In genomic region chr1:27829339-27829960, GRCh38 we compare ENCODE assay signal across 8 cellular contexts. TPM values are rescaled to one million over a fixed set of nuclear protein-coding genes. Genes with fewer than 3 reads are reported as not detected.
DNase-seq lines count a peak whose midpoint lies in the region; ATAC-seq, FAIRE-seq and TF ChIP-seq lines count a peak whose summit lies in the region.
"Not testable (repeated sequence)": the region's sequence is repeated elsewhere in the genome, so short reads cannot be mapped to it uniquely, and the experiment has no call there.

No MANE protein-coding gene starts in this region.

- H3K9me3 ChIP-seq in HCT116 (ENCODE audit: control insufficient read depth in 1 of 2, insufficient read depth in 1 of 2, low read depth in 1 of 2, low read length in 2 of 2); OCI-LY7 (ENCODE audit: low read length); GM12878 (replicated peaks; ENCODE audit: control insufficient read depth, insufficient read depth, low read length); heart right ventricle: not testable (repeated sequence)

- H2AFZ ChIP-seq in ACC112 (ENCODE audit: low read length, unreplicated experiment); HCT116 (ENCODE audit: low read depth, low read length, poor library complexity, severe bottlenecking); GM12878 (ENCODE audit: control insufficient read depth, low read depth, low read length): not testable (repeated sequence)
- 0 out of 2 replicates have a peak overlapping the region, but pooled peaks have one; percentile 78 for H2AFZ ChIP-seq in OCI-LY7 (ENCODE audit: low read length)

- H3K36me3 ChIP-seq in ACC112 (ENCODE audit: insufficient read depth, low read length) (peaks cover 13% of the 10 kb centered on the region), HCT116 (ENCODE audit: control insufficient read depth in 1 of 2, insufficient read depth in 2 of 2, low read length in 2 of 2) (peaks cover 9 to 23% of the 10 kb centered on the region in 2 experiments), OCI-LY7 (ENCODE audit: insufficient read depth, low read length) (peaks cover 27% of the 10 kb centered on the region), heart right ventricle (peaks cover 0 to 36% (median 4%) of the 10 kb centered on the region in 9 donors)
- H3K36me3 ChIP-seq in GM12878 (ENCODE audit: control insufficient read depth in 2 of 2, insufficient read depth in 2 of 2, low read length in 1 of 2): not testable (repeated sequence)

- not testable (repeated sequence) for TF ChIP-seq EP300 in GM12878 (IDR thresholded peaks at IDR 0.05; ENCODE audit: borderline replicate concordance in 1 of 2, control insufficient read depth in 1 of 2, low read depth in 2 of 2, low read length in 2 of 2)

- H3K27me3 ChIP-seq in ACC112 (ENCODE audit: insufficient read depth, low read length); HCT116 (ENCODE audit: insufficient read depth, low read length); GM12878 (replicated peaks in 1 of 2; ENCODE audit: control insufficient read depth in 2 of 2, insufficient read depth in 2 of 2, low read length in 1 of 2); heart right ventricle: not testable (repeated sequence)

- peak overlapping the region; percentile 97 for H3K9ac ChIP-seq in HCT116 (ENCODE audit: low read length)
- not testable (repeated sequence) for H3K9ac ChIP-seq in GM12878 (ENCODE audit: control insufficient read depth, insufficient read depth, low read length)

- intact Hi-C loops in HCT116 (cut with micrococcal nuclease); OCI-LY7 (cut with micrococcal nuclease; ENCODE audit: unreplicated experiment); GM12878 (cut with micrococcal nuclease; ENCODE audit: unreplicated experiment); heart right ventricle (cut with DNase I): not testable (repeated sequence)

- H3K4me3 ChIP-seq in ACC112 (ENCODE audit: low read depth, low read length): peak overlapping the region; percentile 85; the same call in 1 of the 2 replicates
- H3K4me3 ChIP-seq in HCT116 (replicated peaks in 1 of 2; ENCODE audit: low read depth in 1 of 2, low read length in 2 of 2): peak overlapping the region; percentile 94 to 97
- peak overlapping the region; percentile 92 for H3K4me3 ChIP-seq in OCI-LY7 (ENCODE audit: low read depth, low read length, poor library complexity, severe bottlenecking)
- peak overlapping the region; percentile 90; the same call in 1 of the 2 replicates for H3K4me3 ChIP-seq in GM12878
- H3K4me3 ChIP-seq in heart right ventricle: peak overlapping the region in 2 of 10 donors; percentile 86 to 97

- not testable (repeated sequence) for ATAC-seq in HCT116; GM12878; heart right ventricle; natural killer cell treated with Interleukin-12 subunit alpha and Interleukin-12 subunit beta and Interleukin-15 and Interleukin-18, amount 100 ng/mL, for 72 hours

- H3K4me2 ChIP-seq in HCT116 (ENCODE audit: low read length): peak overlapping the region; percentile 79
- H3K4me2 ChIP-seq in OCI-LY7 (ENCODE audit: low read length): peak overlapping the region; percentile 90
- H3K4me2 ChIP-seq in GM12878 (ENCODE audit: control insufficient read depth, insufficient read depth): peak overlapping the region; percentile 64; the same call in 1 of the 2 replicates

- SMC1A ChIA-PET in GM12878 (lab: Charles Lee; ENCODE audit: uncharacterized antibody, unreplicated experiment): interaction anchor here (0.7 to 1.3 kb wide), 5 partner anchors 13 to 165 kb away, joined by 3 to 6 read pairs (median 3); partner anchors contain the start of genes IFI6 and STX12

- CTCF ChIA-PET in HCT116 (lab: Charles Lee) (interaction anchor here (1.4 kb wide), 1 partner anchor 57 kb away, joined by 3 read pairs; the partner anchor contains the start of gene STX12), GM12878 (lab: Yijun Ruan, JAX) (interaction anchor here (0.7 to 4.8 kb wide), 3 partner anchors 31 to 162 kb away, joined by 3 to 32 read pairs (median 3); partner anchors contain the start of gene IFI6)
- CTCF ChIA-PET in OCI-LY7 (lab: Charles Lee; ENCODE audit: unreplicated experiment): not testable (repeated sequence)
- CTCF ChIA-PET in activated CD4-positive, alpha-beta memory T cell treated with anti-CD3 and anti-CD28 coated beads, Interleukin-2, amount 10 ng/mL, durations not matched to agents 7 days and 5 days (lab: Charles Lee): interaction anchor here (0.5 to 1.6 kb wide), 2 partner anchors 104 to 106 kb away, joined by 4 to 6 read pairs; partner anchors contain the start of gene FAM76A

- RAD21 ChIA-PET in HCT116 (lab: Charles Lee; ENCODE audit: low non-redundant PET in 1 of 2, low total read pairs in 2 of 2, uncharacterized antibody in 2 of 2, unreplicated experiment in 2 of 2): not testable (repeated sequence)
- RAD21 ChIA-PET in GM12878 (lab: Charles Lee; ENCODE audit: unreplicated experiment): interaction anchor here (0.9 to 1.8 kb wide), 3 partner anchors 57 to 258 kb away, joined by 3 to 8 read pairs (median 5); partner anchors contain the start of genes EYA3 and STX12

- H4K20me1 ChIP-seq in HCT116 (ENCODE audit: insufficient read depth); GM12878 (ENCODE audit: control insufficient read depth, insufficient read depth): not testable (repeated sequence)
- H4K20me1 ChIP-seq in OCI-LY7 (ENCODE audit: insufficient read depth, low read length): peaks cover 23% of the 10 kb centered on the region

- BruUV-seq in HCT116 (replicated peaks; lab: Mats Ljungman, UMichigan); OCI-LY7 (replicated peaks; lab: Mats Ljungman, UMichigan); GM12878 (replicated peaks; lab: Mats Ljungman, UMichigan): not testable (repeated sequence)

- DNase-seq in HCT116 (ENCODE audit: low read depth, low spot score); OCI-LY7 (ENCODE audit: low spot score); activated CD4-positive, alpha-beta memory T cell treated with anti-CD3 and anti-CD28 coated beads, Interleukin-2, amount 10 ng/mL, durations not matched to agents 7 days and 5 days; GM12878 (ENCODE audit: low read depth, low spot score); heart right ventricle; natural killer cell treated with Interleukin-12 subunit alpha and Interleukin-12 subunit beta and Interleukin-15 and Interleukin-18, amount 100 ng/mL, for 72 hours (ENCODE audit: low spot score): not testable (repeated sequence)

- in situ Hi-C loops in GM12878 (cut with MboI): not testable (repeated sequence)

- not testable (repeated sequence) for H3K27me3 Mint-ChIP-seq in activated CD4-positive, alpha-beta memory T cell treated with anti-CD3 and anti-CD28 coated beads, Interleukin-2, amount 10 ng/mL, durations not matched to agents 7 days and 5 days; natural killer cell treated with Interleukin-12 subunit alpha and Interleukin-12 subunit beta and Interleukin-15 and Interleukin-18, amount 100 ng/mL, for 72 hours; stimulated activated naive CD8-positive, alpha-beta T cell treated with anti-CD3 and anti-CD28 coated beads, Interleukin-15, Interleukin-2, amounts not matched to agents 100 ng/mL and 50 ng/mL, for 24 hours

- not testable (repeated sequence) for TF ChIP-seq CTCF in HCT116 (IDR thresholded peaks at IDR 0.05 in 2 of 3, conservative IDR thresholded peaks at IDR 0.05 in 1 of 3; ENCODE audit: borderline replicate concordance in 1 of 3, insufficient read depth in 1 of 3, low read depth in 2 of 3, low read length in 2 of 3); OCI-LY7 (conservative IDR thresholded peaks at IDR 0.05; ENCODE audit: low read length); GM12878 (IDR thresholded peaks at IDR 0.05 in 2 of 3, conservative IDR thresholded peaks at IDR 0.05 in 1 of 3; ENCODE audit: control insufficient read depth in 2 of 3, extremely low read depth in 1 of 3, insufficient read depth in 1 of 3, low read depth in 3 of 3, low read length in 3 of 3); heart right ventricle (IDR thresholded peaks at IDR 0.05)

- not testable (repeated sequence) for H3K9me3 Mint-ChIP-seq in activated CD4-positive, alpha-beta memory T cell treated with anti-CD3 and anti-CD28 coated beads, Interleukin-2, amount 10 ng/mL, durations not matched to agents 7 days and 5 days; natural killer cell treated with Interleukin-12 subunit alpha and Interleukin-12 subunit beta and Interleukin-15 and Interleukin-18, amount 100 ng/mL, for 72 hours; stimulated activated naive CD8-positive, alpha-beta T cell treated with anti-CD3 and anti-CD28 coated beads, Interleukin-15, Interleukin-2, amounts not matched to agents 100 ng/mL and 50 ng/mL, for 24 hours

- POLR2A ChIA-PET in HCT116 (lab: Charles Lee): interaction anchor here (1.1 to 1.9 kb wide), 2 partner anchors 57 to 86 kb away, joined by 5 to 7 read pairs; partner anchors contain the start of gene STX12
- POLR2A ChIA-PET in OCI-LY7 (lab: Charles Lee): interaction anchor here (0.5 to 1.2 kb wide), 5 partner anchors 14 to 431 kb away, joined by 3 to 4 read pairs (median 3); no protein-coding TSS in a partner anchor
- POLR2A ChIA-PET in activated CD4-positive, alpha-beta memory T cell treated with anti-CD3 and anti-CD28 coated beads, Interleukin-2, amount 10 ng/mL, durations not matched to agents 7 days and 5 days (lab: Charles Lee): interaction anchor here (0.9 to 3.7 kb wide), 8 partner anchors 12 to 819 kb away, joined by 3 to 35 read pairs (median 8); partner anchors contain the start of genes EYA3, FAM76A, IFI6 and RNU11
- POLR2A ChIA-PET in GM12878 (lab: Charles Lee): interaction anchor here (0.5 to 1.7 kb wide), 4 partner anchors 19 to 157 kb away, joined by 3 to 4 read pairs (median 4); partner anchors contain the start of genes IFI6 and STX12

- not testable (repeated sequence) for H3K27ac ChIP-seq in ACC112 (ENCODE audit: low read depth, low read length); HCT116 (ENCODE audit: low read depth, low read length); GM12878 (ENCODE audit: control insufficient read depth, insufficient read depth)
- H3K27ac ChIP-seq in OCI-LY7 (ENCODE audit: low read depth, low read length, poor library complexity, severe bottlenecking) (peak overlapping the region; percentile 60), heart right ventricle (peak overlapping the region in 6 of 10 donors; percentile 81 to 96 (median 89))

- H3K4me1 ChIP-seq in ACC112 (ENCODE audit: control insufficient read depth, insufficient read depth, low read length, unreplicated experiment) (peaks cover 17% of the 10 kb centered on the region), HCT116 (ENCODE audit: control insufficient read depth in 1 of 2, insufficient read depth in 2 of 2, low read length in 2 of 2) (peaks cover 9 to 26% of the 10 kb centered on the region in 2 experiments), OCI-LY7 (ENCODE audit: insufficient read depth, low read length, poor library complexity, severe bottlenecking) (peaks cover 23% of the 10 kb centered on the region), heart right ventricle (peaks cover 0 to 38% (median 22%) of the 10 kb centered on the region in 9 donors)
- H3K4me1 ChIP-seq in GM12878 (ENCODE audit: control insufficient read depth, insufficient read depth, low read length): not testable (repeated sequence)

- H3K36me3 Mint-ChIP-seq in activated CD4-positive, alpha-beta memory T cell treated with anti-CD3 and anti-CD28 coated beads, Interleukin-2, amount 10 ng/mL, durations not matched to agents 7 days and 5 days (ENCODE audit: low read depth): peaks cover 14% of the 10 kb centered on the region
- H3K36me3 Mint-ChIP-seq in natural killer cell treated with Interleukin-12 subunit alpha and Interleukin-12 subunit beta and Interleukin-15 and Interleukin-18, amount 100 ng/mL, for 72 hours: not testable (repeated sequence)
- H3K36me3 Mint-ChIP-seq in stimulated activated naive CD8-positive, alpha-beta T cell treated with anti-CD3 and anti-CD28 coated beads, Interleukin-15, Interleukin-2, amounts not matched to agents 100 ng/mL and 50 ng/mL, for 24 hours (ENCODE audit: low read depth): peaks cover 29% of the 10 kb centered on the region

- peaks cover 28% of the 10 kb centered on the region for H3K4me1 Mint-ChIP-seq in activated CD4-positive, alpha-beta memory T cell treated with anti-CD3 and anti-CD28 coated beads, Interleukin-2, amount 10 ng/mL, durations not matched to agents 7 days and 5 days
- H3K4me1 Mint-ChIP-seq in natural killer cell treated with Interleukin-12 subunit alpha and Interleukin-12 subunit beta and Interleukin-15 and Interleukin-18, amount 100 ng/mL, for 72 hours (ENCODE audit: low read depth in 2 of 2): peaks cover 16 to 17% of the 10 kb centered on the region in 2 donors
- peaks cover 31% of the 10 kb centered on the region for H3K4me1 Mint-ChIP-seq in stimulated activated naive CD8-positive, alpha-beta T cell treated with anti-CD3 and anti-CD28 coated beads, Interleukin-15, Interleukin-2, amounts not matched to agents 100 ng/mL and 50 ng/mL, for 24 hours (ENCODE audit: low read depth)

- not testable (repeated sequence) for H3K27ac Mint-ChIP-seq in activated CD4-positive, alpha-beta memory T cell treated with anti-CD3 and anti-CD28 coated beads, Interleukin-2, amount 10 ng/mL, durations not matched to agents 7 days and 5 days
- peak overlapping the region; percentile 94 to 98 for H3K27ac Mint-ChIP-seq in natural killer cell treated with Interleukin-12 subunit alpha and Interleukin-12 subunit beta and Interleukin-15 and Interleukin-18, amount 100 ng/mL, for 72 hours
- peak overlapping the region; percentile 95 for H3K27ac Mint-ChIP-seq in stimulated activated naive CD8-positive, alpha-beta T cell treated with anti-CD3 and anti-CD28 coated beads, Interleukin-15, Interleukin-2, amounts not matched to agents 100 ng/mL and 50 ng/mL, for 24 hours

- H3K9me2 ChIP-seq in HCT116 (ENCODE audit: insufficient read depth); OCI-LY7 (ENCODE audit: insufficient read depth, low read length): not testable (repeated sequence)

- TF ChIP-seq POLR2A in HCT116 (IDR thresholded peaks at IDR 0.05; ENCODE audit: borderline replicate concordance, extremely low read depth, insufficient read depth, insufficient read length); GM12878 (IDR thresholded peaks at IDR 0.05; ENCODE audit: low read depth, low read length): not testable (repeated sequence)

- peaks cover 38% of the 10 kb centered on the region for H3K79me2 ChIP-seq in ACC112 (ENCODE audit: control insufficient read depth, insufficient read depth, low read length, unreplicated experiment)
- peaks cover 38% of the 10 kb centered on the region for H3K79me2 ChIP-seq in HCT116 (ENCODE audit: insufficient read depth, low read length)
- H3K79me2 ChIP-seq in OCI-LY7 (ENCODE audit: insufficient read depth, low read depth, low read length): peaks cover 38% of the 10 kb centered on the region
- peaks cover 39% of the 10 kb centered on the region for H3K79me2 ChIP-seq in GM12878 (ENCODE audit: control insufficient read depth, insufficient read depth, low read length)

- H3K4me3 Mint-ChIP-seq in activated CD4-positive, alpha-beta memory T cell treated with anti-CD3 and anti-CD28 coated beads, Interleukin-2, amount 10 ng/mL, durations not matched to agents 7 days and 5 days: peak overlapping the region; percentile 93
- peak overlapping the region; percentile 96 for H3K4me3 Mint-ChIP-seq in natural killer cell treated with Interleukin-12 subunit alpha and Interleukin-12 subunit beta and Interleukin-15 and Interleukin-18, amount 100 ng/mL, for 72 hours
- peak overlapping the region; percentile 95 for H3K4me3 Mint-ChIP-seq in stimulated activated naive CD8-positive, alpha-beta T cell treated with anti-CD3 and anti-CD28 coated beads, Interleukin-15, Interleukin-2, amounts not matched to agents 100 ng/mL and 50 ng/mL, for 24 hours

- not testable (repeated sequence) for TF ChIP-seq RAD21 in HCT116 (IDR thresholded peaks at IDR 0.05; ENCODE audit: low read depth); GM12878 (IDR thresholded peaks at IDR 0.05; ENCODE audit: insufficient read depth, low read depth, low read length)

- WGBS in GM12878 (ENCODE audit: insufficient coverage, insufficient replicate concordance, low lambda C conversion rate, missing lambda C conversion rate): 97% methylated on average over 3 of the region's 4 CpGs
- 79 to 86% methylated on average over 3 of the region's 4 CpGs for WGBS in heart right ventricle, 2 donors

- not testable (repeated sequence) for FAIRE-seq in GM12878 (lab: Jason Lieb, UNC)

RNA-seq across cellular contexts. Expression of gene PPP1R8, which starts 1.1 kb away (rescaled TPM):
- 57.4 TPM for total RNA-seq in HCT116 (2021; ENCODE audit: unreplicated experiment)
- 49.0 and 50.0 TPM in 2 replicates for polyA plus RNA-seq in HCT116 (2012)
- total RNA-seq in OCI-LY7 (2014; rRNA removed; shearing (Covaris generic)): 71.3 and 72.4 TPM in 2 replicates
- total RNA-seq in OCI-LY7 (2022): 57.3 and 58.0 TPM in 2 replicates
- 10 to 100 TPM; 48.5 to 51.2 TPM for total RNA-seq in activated CD4-positive, alpha-beta memory T cell treated with anti-CD3 and anti-CD28 coated beads, Interleukin-2, amount 10 ng/mL, durations not matched to agents 7 days and 5 days
- 12.7 and 14.1 TPM in 2 replicates for total RNA-seq in GM12878 (2013; cell fraction: nucleolus; rRNA removed)
- 63.2 and 77.0 TPM in 2 replicates for total RNA-seq in GM12878 (2014; rRNA removed)
- 50.9 and 55.6 TPM in 2 replicates for total RNA-seq in GM12878 (2014; rRNA removed; fragmentation: Illumina TruSeq; extraction: Trizol)
- 47.2 and 50.3 TPM in 2 replicates for total RNA-seq in GM12878 (2021)
- 21.4 TPM for polyA plus RNA-seq in GM12878 (2011; ENCODE audit: low read depth)
- 59.6 and 60.5 TPM in 2 replicates for polyA plus RNA-seq in GM12878 (2011; rRNA removed)
- 53.4 and 54.1 TPM in 2 replicates for polyA plus RNA-seq in GM12878 (2011; cell fraction: cytosol; rRNA removed)
- 29.7 and 30.1 TPM in 2 replicates for polyA plus RNA-seq in GM12878 (2011; cell fraction: nucleus; rRNA removed)
- polyA plus RNA-seq in GM12878 (2012): 28.2 and 29.3 TPM in 2 replicates
- polyA plus RNA-seq in GM12878 (2014; fragmentation: Illumina TruSeq; extraction: Trizol): 61.7 and 69.5 TPM in 2 replicates
- 10 to 100 TPM; 14.5 to 15.3 TPM for polyA plus RNA-seq in GM12878 (2014; fragmentation: Nextera tagmentation; extraction: Ambion mirVana)
- 57.1 and 65.0 TPM in 2 replicates for polyA plus RNA-seq in GM12878 (2014; rRNA removed)
- polyA plus RNA-seq in GM12878 (2016; fragmentation: Nextera tagmentation; extraction: Ambion mirVana): 10 to 100 TPM; 10.2 to 13.1 TPM
- 50.2 and 66.9 TPM in 2 replicates for polyA minus RNA-seq in GM12878 (2011; rRNA and poly(A)+ RNA removed)
- polyA minus RNA-seq in GM12878 (2011; cell fraction: cytosol; rRNA and poly(A)+ RNA removed): 22.6 and 23.4 TPM in 2 replicates
- 8.1 and 19.5 TPM in 2 replicates for polyA minus RNA-seq in GM12878 (2011; cell fraction: nucleus; rRNA and poly(A)+ RNA removed)
- total RNA-seq in heart right ventricle: 10 to 100 TPM; 19.2 to 33.4 (median 26.2) TPM
- 10 to 100 TPM; 13.9 to 24.8 TPM for polyA plus RNA-seq in heart right ventricle
- 10 to 100 TPM; 65.1 to 69.7 TPM for total RNA-seq in natural killer cell treated with Interleukin-12 subunit alpha and Interleukin-12 subunit beta and Interleukin-15 and Interleukin-18, amount 100 ng/mL, for 72 hours

RNA-seq across cellular contexts. Expression of gene THEMIS2, which starts 42.9 kb away (rescaled TPM):
- 8.0 TPM for total RNA-seq in HCT116 (2021; ENCODE audit: unreplicated experiment)
- 12.3 and 12.4 TPM in 2 replicates for polyA plus RNA-seq in HCT116 (2012)
- 0.98 and 4.1 TPM in 2 replicates for total RNA-seq in OCI-LY7 (2014; rRNA removed; shearing (Covaris generic))
- 15.4 and 20.3 TPM in 2 replicates for total RNA-seq in OCI-LY7 (2022)
- 10 to 100 TPM; 58.9 to 60.1 TPM for total RNA-seq in activated CD4-positive, alpha-beta memory T cell treated with anti-CD3 and anti-CD28 coated beads, Interleukin-2, amount 10 ng/mL, durations not matched to agents 7 days and 5 days
- 101 and 106 TPM in 2 replicates for total RNA-seq in GM12878 (2013; cell fraction: nucleolus; rRNA removed)
- total RNA-seq in GM12878 (2014; rRNA removed): 70.0 and 74.0 TPM in 2 replicates
- total RNA-seq in GM12878 (2014; rRNA removed; fragmentation: Illumina TruSeq; extraction: Trizol): 30.6 and 32.5 TPM in 2 replicates
- total RNA-seq in GM12878 (2021): 50.5 and 58.7 TPM in 2 replicates
- 36.2 TPM for polyA plus RNA-seq in GM12878 (2011; ENCODE audit: low read depth)
- polyA plus RNA-seq in GM12878 (2011; rRNA removed): 65.4 and 114 TPM in 2 replicates
- polyA plus RNA-seq in GM12878 (2011; cell fraction: cytosol; rRNA removed): 127 and 129 TPM in 2 replicates
- polyA plus RNA-seq in GM12878 (2011; cell fraction: nucleus; rRNA removed): 250 and 265 TPM in 2 replicates
- 69.2 and 76.2 TPM in 2 replicates for polyA plus RNA-seq in GM12878 (2012)
- polyA plus RNA-seq in GM12878 (2014; fragmentation: Illumina TruSeq; extraction: Trizol): 28.7 and 33.4 TPM in 2 replicates
- polyA plus RNA-seq in GM12878 (2014; fragmentation: Nextera tagmentation; extraction: Ambion mirVana): 10 to 100 TPM in 1 of 2 experiments, 1 to 10 TPM in 1; 9.1 to 12.9 TPM
- polyA plus RNA-seq in GM12878 (2014; rRNA removed): 59.5 and 59.7 TPM in 2 replicates
- polyA plus RNA-seq in GM12878 (2016; fragmentation: Nextera tagmentation; extraction: Ambion mirVana): 10 to 100 TPM; 37.7 to 38.9 TPM
- 85.6 and 142 TPM in 2 replicates for polyA minus RNA-seq in GM12878 (2011; rRNA and poly(A)+ RNA removed)
- 43.2 and 45.7 TPM in 2 replicates for polyA minus RNA-seq in GM12878 (2011; cell fraction: cytosol; rRNA and poly(A)+ RNA removed)
- polyA minus RNA-seq in GM12878 (2011; cell fraction: nucleus; rRNA and poly(A)+ RNA removed): 68.4 and 93.7 TPM in 2 replicates
- 10 to 100 TPM in 2 of 10 donors, 1 to 10 TPM in 8; 2.5 to 29.3 (median 5.1) TPM for total RNA-seq in heart right ventricle
- polyA plus RNA-seq in heart right ventricle: 1 to 10 TPM; 5.6 to 7.3 TPM
- total RNA-seq in natural killer cell treated with Interleukin-12 subunit alpha and Interleukin-12 subunit beta and Interleukin-15 and Interleukin-18, amount 100 ng/mL, for 72 hours: 10 to 100 TPM; 38.4 to 51.9 TPM

RNA-seq across cellular contexts. Expression of gene STX12, which starts 56.4 kb away (rescaled TPM):
- total RNA-seq in HCT116 (2021; ENCODE audit: unreplicated experiment): 27.6 TPM
- polyA plus RNA-seq in HCT116 (2012): 9.3 and 11.3 TPM in 2 replicates
- total RNA-seq in OCI-LY7 (2014; rRNA removed; shearing (Covaris generic)): 17.2 and 19.8 TPM in 2 replicates
- 29.7 and 30.1 TPM in 2 replicates for total RNA-seq in OCI-LY7 (2022)
- total RNA-seq in activated CD4-positive, alpha-beta memory T cell treated with anti-CD3 and anti-CD28 coated beads, Interleukin-2, amount 10 ng/mL, durations not matched to agents 7 days and 5 days: 10 to 100 TPM; 32.0 to 33.1 TPM
- total RNA-seq in GM12878 (2013; cell fraction: nucleolus; rRNA removed): 74.7 and 75.4 TPM in 2 replicates
- total RNA-seq in GM12878 (2014; rRNA removed): 29.9 and 32.7 TPM in 2 replicates
- 29.4 and 33.6 TPM in 2 replicates for total RNA-seq in GM12878 (2014; rRNA removed; fragmentation: Illumina TruSeq; extraction: Trizol)
- total RNA-seq in GM12878 (2021): 24.5 and 29.3 TPM in 2 replicates
- 9.5 TPM for polyA plus RNA-seq in GM12878 (2011; ENCODE audit: low read depth)
- 22.5 and 29.6 TPM in 2 replicates for polyA plus RNA-seq in GM12878 (2011; rRNA removed)
- 11.0 and 12.8 TPM in 2 replicates for polyA plus RNA-seq in GM12878 (2011; cell fraction: cytosol; rRNA removed)
- polyA plus RNA-seq in GM12878 (2011; cell fraction: nucleus; rRNA removed): 28.9 and 31.3 TPM in 2 replicates
- 18.1 and 21.7 TPM in 2 replicates for polyA plus RNA-seq in GM12878 (2012)
- 35.0 and 44.5 TPM in 2 replicates for polyA plus RNA-seq in GM12878 (2014; fragmentation: Illumina TruSeq; extraction: Trizol)
- polyA plus RNA-seq in GM12878 (2014; fragmentation: Nextera tagmentation; extraction: Ambion mirVana): 10 to 100 TPM; 23.5 to 26.9 TPM
- polyA plus RNA-seq in GM12878 (2014; rRNA removed): 19.2 and 30.1 TPM in 2 replicates
- polyA plus RNA-seq in GM12878 (2016; fragmentation: Nextera tagmentation; extraction: Ambion mirVana): 10 to 100 TPM; 20.2 to 25.5 TPM
- polyA minus RNA-seq in GM12878 (2011; rRNA and poly(A)+ RNA removed): 19.5 and 23.7 TPM in 2 replicates
- polyA minus RNA-seq in GM12878 (2011; cell fraction: cytosol; rRNA and poly(A)+ RNA removed): 4.8 and 9.4 TPM in 2 replicates
- 10.8 and 12.6 TPM in 2 replicates for polyA minus RNA-seq in GM12878 (2011; cell fraction: nucleus; rRNA and poly(A)+ RNA removed)
- total RNA-seq in heart right ventricle: 10 to 100 TPM; 17.2 to 45.7 (median 22.5) TPM
- polyA plus RNA-seq in heart right ventricle: 10 to 100 TPM; 15.1 to 20.4 TPM
- 10 to 100 TPM; 47.9 to 50.2 TPM for total RNA-seq in natural killer cell treated with Interleukin-12 subunit alpha and Interleukin-12 subunit beta and Interleukin-15 and Interleukin-18, amount 100 ng/mL, for 72 hours
